Comparison of ENCODE assay signal across 31 cellular contexts in genomic region chr11:89487016-89487415, GRCh38. TPM values are rescaled to one million over a fixed set of nuclear protein-coding genes. Genes with fewer than 3 reads are reported as not detected.
A peak's percentile ranks its signal among the peaks of the same experiment; 100 is the strongest.
DNase-seq lines count a peak whose midpoint lies in the region; ATAC-seq and TF ChIP-seq lines count a peak whose summit lies in the region.
"Had no signal": no experiment of that assay in that cellular context is flagged by ENCODE, and none has a peak within 500 bp of the region (broad histone marks: within the 10 kb centered on the region; RNA-seq: fewer than 3 reads in every experiment).

No MANE protein-coding gene starts in this region.

- H3K27ac ChIP-seq in ascending aorta: peak overlapping the region; percentile 65 to 90
- H3K27ac ChIP-seq: breast epithelium, gastrocnemius medialis, ovary, right atrium auricular region, RWPE1, VCaP had no signal

- in situ Hi-C loops in Caki2 (cut with HindIII; ENCODE audit: low pct_unique_long_range_greater_than_20kb, low sequenced_read_pairs): no loop called here

- peak; percentile 0 for DNase-seq in Caki2 (ENCODE audit: low read depth)
- DNase-seq in ascending aorta (ENCODE audit: low spot score in 2 of 2): no peak
- DNase-seq in fibroblast of pulmonary artery (ENCODE audit: low read depth): peak; percentile 51
- DNase-seq in renal cortical epithelial cell (ENCODE audit: low read depth): peak; percentile 81
- no peak for DNase-seq in AG20443 (ENCODE audit: low spot score)
- DNase-seq in stimulated activated CD4-positive, alpha-beta T cell treated with anti-CD3 and anti-CD28 coated beads, Interleukin-1b, Interleukin-23, amount 100 ng/mL, for 48 hours: no peak
- DNase-seq in NOMO-1 treated with DMSO at 0.1 percent for 48 hours (lab: John Stamatoyannopoulos, UW; ENCODE audit: unreplicated experiment): no peak
- DNase-seq in effector memory CD8-positive, alpha-beta T cell: no peak
- DNase-seq: ACHN; activated naive CD8-positive, alpha-beta T cell treated with anti-CD3 and anti-CD28 coated beads for 36 hours; CD4-positive, CD25-positive, alpha-beta regulatory T cell; DMS 273 treated with DMSO at 0.1 percent for 48 hours; gastrocnemius medialis; GDM1; Kasumi-1; left cardiac atrium; midbrain; NCI-H1048; NCI-H187; NCI-H69; ovary; stimulated activated naive CD8-positive, alpha-beta T cell treated with anti-CD3 and anti-CD28 coated beads, Interleukin-15, amount 100 ng/mL, for 72 hours; trophoblast cell had no signal

- H3K4me3 ChIP-seq in ascending aorta (peak overlapping the region; percentile 17 to 64), fibroblast of pulmonary artery (replicated peaks; ENCODE audit: low read depth, low read length) (no peak overlapping the region)
- H3K4me3 ChIP-seq: breast epithelium, gastrocnemius medialis, ovary had no signal

- TF ChIP-seq CTCF in ascending aorta (IDR thresholded peaks at IDR 0.05) (no peak), fibroblast of pulmonary artery (IDR thresholded peaks at IDR 0.05; ENCODE audit: low read length, missing control alignments) (no peak)

- H3K4me1 Mint-ChIP-seq in effector memory CD8-positive, alpha-beta T cell (ENCODE audit: low read depth in 2 of 2): no peaks in the 10 kb centered on the region
- H3K4me1 Mint-ChIP-seq: activated naive CD8-positive, alpha-beta T cell treated with anti-CD3 and anti-CD28 coated beads for 36 hours; CD4-positive, CD25-positive, alpha-beta regulatory T cell; stimulated activated naive CD8-positive, alpha-beta T cell treated with anti-CD3 and anti-CD28 coated beads, Interleukin-15, amount 100 ng/mL, for 72 hours had no signal

- no peaks in the 10 kb centered on the region for H3K27me3 ChIP-seq in ascending aorta
- H3K27me3 ChIP-seq: breast epithelium, ovary, right atrium auricular region had no signal

- intact Hi-C loops in ascending aorta (cut with DNase I): no loop called here

- no peak overlapping the region for H3K4me3 Mint-ChIP-seq in effector memory CD8-positive, alpha-beta T cell
- H3K4me3 Mint-ChIP-seq: activated naive CD8-positive, alpha-beta T cell treated with anti-CD3 and anti-CD28 coated beads for 36 hours; CD4-positive, CD25-positive, alpha-beta regulatory T cell; dendritic cell treated with granulocyte-macrophage colony-stimulating factor and Interleukin-4, amounts not matched to agents 40 ng/mL and 50 ng/mL, for 4 days; natural killer cell treated with Interleukin-12 subunit alpha and Interleukin-12 subunit beta and Interleukin-15 and Interleukin-18, amount 100 ng/mL, for 72 hours; stimulated activated naive CD8-positive, alpha-beta T cell treated with anti-CD3 and anti-CD28 coated beads, Interleukin-15, amount 100 ng/mL, for 72 hours; T-helper 2 cell treated with Interferon-gamma antibody and Interleukin-4, amounts not matched to agents 5 μg/mL and 100 μg/mL, for 36 hours had no signal

- no peaks in the 10 kb centered on the region for H3K27me3 Mint-ChIP-seq in effector memory CD8-positive, alpha-beta T cell

- H3K36me3 Mint-ChIP-seq in effector memory CD8-positive, alpha-beta T cell (ENCODE audit: insufficient read depth): no peaks in the 10 kb centered on the region
- H3K36me3 Mint-ChIP-seq: activated naive CD8-positive, alpha-beta T cell treated with anti-CD3 and anti-CD28 coated beads for 36 hours; CD4-positive, CD25-positive, alpha-beta regulatory T cell; natural killer cell treated with Interleukin-12 subunit alpha and Interleukin-12 subunit beta and Interleukin-15 and Interleukin-18, amount 100 ng/mL, for 72 hours had no signal

- peaks cover 0 to 18% of the 10 kb centered on the region in 2 donors for H3K36me3 ChIP-seq in ascending aorta
- H3K36me3 ChIP-seq: breast epithelium, gastrocnemius medialis, ovary, right atrium auricular region had no signal

- no peak overlapping the region for H3K27ac Mint-ChIP-seq in effector memory CD8-positive, alpha-beta T cell
- H3K27ac Mint-ChIP-seq: activated naive CD8-positive, alpha-beta T cell treated with anti-CD3 and anti-CD28 coated beads for 36 hours; activated T-helper 2 cell treated with anti-CD3 and anti-CD28 coated beads, Interferon-gamma antibody, Interleukin-2, Interleukin-4, amounts not matched to agents 10 μg/mL and 5 μg/mL and 100 μg/mL, durations not matched to agents 14 hours and 24 hours and 36 hours; CD4-positive, CD25-positive, alpha-beta regulatory T cell; dendritic cell treated with granulocyte-macrophage colony-stimulating factor and Interleukin-4, amounts not matched to agents 40 ng/mL and 50 ng/mL, for 4 days; natural killer cell treated with Interleukin-12 subunit alpha and Interleukin-12 subunit beta and Interleukin-15 and Interleukin-18, amount 100 ng/mL, for 72 hours; stimulated activated naive CD8-positive, alpha-beta T cell treated with anti-CD3 and anti-CD28 coated beads, Interleukin-15, amount 100 ng/mL, for 72 hours; T-helper 2 cell treated with Interferon-gamma antibody and Interleukin-4, amounts not matched to agents 5 μg/mL and 100 μg/mL, for 36 hours had no signal

- H3K9me3 ChIP-seq in ascending aorta: no peaks in the 10 kb centered on the region
- H3K9me3 ChIP-seq: breast epithelium, gastrocnemius medialis, ovary, right atrium auricular region had no signal

- ATAC-seq in effector memory CD8-positive, alpha-beta T cell (replicated peaks): no peak
- ATAC-seq: gastrocnemius medialis; left cardiac atrium; natural killer cell treated with Interleukin-12 subunit alpha and Interleukin-12 subunit beta and Interleukin-15 and Interleukin-18, amount 100 ng/mL, for 72 hours; stimulated activated naive CD8-positive, alpha-beta T cell treated with anti-CD3 and anti-CD28 coated beads, Interleukin-15, amount 100 ng/mL, for 72 hours had no signal

- H3K9me3 Mint-ChIP-seq in effector memory CD8-positive, alpha-beta T cell: peaks cover 2 to 6% of the 10 kb centered on the region in 2 donors
- H3K9me3 Mint-ChIP-seq: activated T-helper 2 cell treated with anti-CD3 and anti-CD28 coated beads, Interferon-gamma antibody, Interleukin-2, Interleukin-4, amounts not matched to agents 10 μg/mL and 5 μg/mL and 100 μg/mL, durations not matched to agents 14 hours and 24 hours and 36 hours; dendritic cell treated with granulocyte-macrophage colony-stimulating factor and Interleukin-4, amounts not matched to agents 40 ng/mL and 50 ng/mL, for 4 days; stimulated activated naive CD8-positive, alpha-beta T cell treated with anti-CD3 and anti-CD28 coated beads, Interleukin-15, amount 100 ng/mL, for 72 hours; T-helper 2 cell treated with Interferon-gamma antibody and Interleukin-4, amounts not matched to agents 5 μg/mL and 100 μg/mL, for 36 hours had no signal

- H3K4me1 ChIP-seq in ascending aorta: peaks cover 0 to 15% of the 10 kb centered on the region in 2 donors
- H3K4me1 ChIP-seq: breast epithelium, gastrocnemius medialis, right atrium auricular region had no signal

RNA-seq across cellular contexts. Expression of gene NOX4, which starts 4.2 kb away (rescaled TPM):
- total RNA-seq in Caki2 (2014; rRNA removed; shearing (Covaris generic); ENCODE audit: low replicate concordance): not detected in 2 replicates
- 125 TPM for total RNA-seq in ascending aorta
- 6.9 and 26.8 TPM in 2 replicates for total RNA-seq in renal cortical epithelial cell
- total RNA-seq: activated naive CD8-positive, alpha-beta T cell treated with anti-CD3 and anti-CD28 coated beads for 36 hours; activated T-helper 2 cell treated with anti-CD3 and anti-CD28 coated beads, Interferon-gamma antibody, Interleukin-2, Interleukin-4, amounts not matched to agents 10 μg/mL and 5 μg/mL and 100 μg/mL, durations not matched to agents 14 hours and 24 hours and 36 hours; CD4-positive, CD25-positive, alpha-beta regulatory T cell; natural killer cell treated with Interleukin-12 subunit alpha and Interleukin-12 subunit beta and Interleukin-15 and Interleukin-18, amount 100 ng/mL, for 72 hours had no signal

Comparison
In these comparisons a context has a peak if more than half of its experiments do, and no peak if none do; other contexts are left out.
1. DNase-seq: peak in Caki2 (single experiment), fibroblast of pulmonary artery (single experiment) and renal cortical epithelial cell (single experiment); none in ascending aorta (0 of 2), AG20443 (single experiment), stimulated activated CD4-positive, alpha-beta T cell treated with anti-CD3 and anti-CD28 coated beads, Interleukin-1b, Interleukin-23, amount 100 ng/mL, for 48 hours (single experiment), NOMO-1 treated with DMSO at 0.1 percent for 48 hours (single experiment) and effector memory CD8-positive, alpha-beta T cell (0 of 3).